ENCODE assay signal across 29 cellular contexts in genomic region chr16:1445518-1446197, GRCh38. TPM values are rescaled to one million over a fixed set of nuclear protein-coding genes. Genes with fewer than 3 reads are reported as not detected.
A peak's percentile ranks its signal among the peaks of the same experiment; 100 is the strongest.
DNase-seq lines count a peak whose midpoint lies in the region; ATAC-seq, FAIRE-seq and TF ChIP-seq lines count a peak whose summit lies in the region.
"Had no signal": no experiment of that assay in that cellular context is flagged by ENCODE, and none has a peak within 500 bp of the region (broad histone marks: within the 10 kb centered on the region; RNA-seq: fewer than 3 reads in every experiment).

No MANE protein-coding gene starts in this region.

- peak overlapping the region; percentile 83 for H3K9ac ChIP-seq in BLaER1
- H3K9ac ChIP-seq: SK-N-SH had no signal

- H3K27ac Mint-ChIP-seq in T-helper 17 cell (no peak overlapping the region), immature natural killer cell (peak overlapping the region in 3 of 6 donors; percentile 31 to 90 (median 45)), CD14-positive monocyte (no peak overlapping the region)
- H3K27ac Mint-ChIP-seq: T-helper 1 cell treated with Interleukin-12 subunit alpha and Interleukin-12 subunit beta and Interleukin-4 antibody, amounts not matched to agents 30 μg/mL and 1 μg/mL, for 36 hours had no signal

- no peaks in the 10 kb centered on the region for H3K27me3 Mint-ChIP-seq in T-helper 17 cell
- peaks cover 0 to 2% (median 2%) of the 10 kb centered on the region in 3 donors for H3K27me3 Mint-ChIP-seq in immature natural killer cell (ENCODE audit: low read depth in 3 of 3)
- peaks cover 0 to 3% (median 0%) of the 10 kb centered on the region in 3 donors for H3K27me3 Mint-ChIP-seq in CD14-positive monocyte (ENCODE audit: low read depth in 3 of 3)

- H3K36me3 ChIP-seq in BLaER1 (peaks cover 51% of the 10 kb centered on the region), left lung (peaks cover 0 to 61% of the 10 kb centered on the region in 2 donors)

- H3K27ac ChIP-seq in BLaER1 = peak overlapping the region; percentile 99
- no peak overlapping the region for H3K27ac ChIP-seq in left lung

- no peaks in the 10 kb centered on the region for H3K9me3 ChIP-seq in BLaER1
- no peaks in the 10 kb centered on the region for H3K9me3 ChIP-seq in T-helper 17 cell (ENCODE audit: control insufficient read depth, low read length, poor library complexity, severe bottlenecking)
- no peaks in the 10 kb centered on the region for H3K9me3 ChIP-seq in left lung
- H3K9me3 ChIP-seq: SK-N-SH had no signal

- no peaks in the 10 kb centered on the region for H3K27me3 ChIP-seq in BLaER1
- no peaks in the 10 kb centered on the region for H3K27me3 ChIP-seq in left lung

- no peak overlapping the region for H3K4me3 Mint-ChIP-seq in T-helper 17 cell
- peak overlapping the region in 1 of 5 donors; percentile 54 for H3K4me3 Mint-ChIP-seq in immature natural killer cell
- no peak overlapping the region for H3K4me3 Mint-ChIP-seq in CD14-positive monocyte
- H3K4me3 Mint-ChIP-seq: T-helper 1 cell treated with Interleukin-12 subunit alpha and Interleukin-12 subunit beta and Interleukin-4 antibody, amounts not matched to agents 30 μg/mL and 1 μg/mL, for 36 hours had no signal

- TF ChIP-seq CTCF in CD14-positive monocyte (IDR thresholded peaks at IDR 0.05) (no peak), left lung (IDR thresholded peaks at IDR 0.05) (no peak)

- H3K4me2 ChIP-seq in BLaER1 = peak overlapping the region; percentile 98
- H3K4me2 ChIP-seq: SK-N-SH had no signal

- H3K4me1 ChIP-seq in BLaER1 (peaks cover 71% of the 10 kb centered on the region), left lung (no peaks in the 10 kb centered on the region)

- no peaks in the 10 kb centered on the region for H4K20me1 ChIP-seq in BLaER1

- H3K4me1 Mint-ChIP-seq in T-helper 17 cell (no peaks in the 10 kb centered on the region), immature natural killer cell (peaks cover 11 to 29% of the 10 kb centered on the region in 2 donors), CD14-positive monocyte (no peaks in the 10 kb centered on the region)

- intact Hi-C loops in CD14-positive monocyte (cut with micrococcal nuclease) (no loop called here), left lung (cut with DNase I) (no loop called here)

- DNase-seq in GM19239 (ENCODE audit: insufficient read length, low spot score) (peak; percentile 66), T-helper 17 cell (no peak), immature natural killer cell (peak; percentile 16 to 23 (median 20)), NCI-H226 (no peak), CD14-positive monocyte (ENCODE audit: low spot score) (no peak), C1 segment of cervical spinal cord (lab: John Stamatoyannopoulos, UW) (no peak), left lung (no peak)
- DNase-seq: HCEC 1CT, KG1, MM.1S, NCI-H1048, NCI-H1417, NCI-H1694 treated with DMSO at 0.1 percent for 48 hours, NCI-H2081, NCI-H2227 treated with DMSO at 0.1 percent for 48 hours, NCI-H510A, NCI-H69, OCI-M1, SK-N-SH, SW 1271 had no signal

- H3K9me3 Mint-ChIP-seq in immature natural killer cell = no peaks in the 10 kb centered on the region
- no peaks in the 10 kb centered on the region for H3K9me3 Mint-ChIP-seq in CD14-positive monocyte
- H3K9me3 Mint-ChIP-seq: T-helper 1 cell treated with Interleukin-12 subunit alpha and Interleukin-12 subunit beta and Interleukin-4 antibody, amounts not matched to agents 30 μg/mL and 1 μg/mL, for 36 hours had no signal

- no peaks in the 10 kb centered on the region for H3K36me3 Mint-ChIP-seq in T-helper 17 cell (ENCODE audit: low read depth)
- H3K36me3 Mint-ChIP-seq in immature natural killer cell = peaks cover 0 to 3% (median 0%) of the 10 kb centered on the region in 3 donors
- H3K36me3 Mint-ChIP-seq in CD14-positive monocyte = peaks cover 30 to 39% of the 10 kb centered on the region in 2 donors

- no peak for FAIRE-seq in GM19239 (lab: Jason Lieb, UNC)
- FAIRE-seq: A204.1, D721Med, GM18507, H1, RCC 7860 had no signal

- H3K4me3 ChIP-seq in BLaER1 (peak overlapping the region; percentile 53), left lung (no peak overlapping the region)

- ATAC-seq in T-helper 17 cell (peak; percentile 3), left lung (no peak)

RNA-seq across cellular contexts. Expression of gene CCDC154, which starts 1.3 kb away (rescaled TPM):
- total RNA-seq in T-helper 17 cell (1 to 10 TPM; 1.3 to 3.6 TPM), left lung (1 to 10 TPM; 1.5 to 2.7 TPM)
- polyA plus RNA-seq in immature natural killer cell (not detected), CD14-positive monocyte (not detected)

RNA-seq across cellular contexts. Expression of gene PERCC1, which starts 14.8 kb away (rescaled TPM):
- not detected for total RNA-seq in T-helper 17 cell
- not detected for polyA plus RNA-seq in immature natural killer cell
- not detected for polyA plus RNA-seq in CD14-positive monocyte
- total RNA-seq in left lung = under 1 TPM in 1 of 2 donors, not detected in 1; 0.31 TPM
- total RNA-seq: H1, HT1080 had no signal
- polyA plus RNA-seq: AG04450, H1, SK-N-SH had no signal

RNA-seq across cellular contexts. Expression of gene UQCC4, which starts 25.1 kb away (rescaled TPM):
- total RNA-seq in T-helper 17 cell = 1 to 10 TPM; 7.0 to 8.8 TPM
- polyA plus RNA-seq in immature natural killer cell = 10 to 100 TPM; 59.3 to 79.9 (median 64.7) TPM
- polyA plus RNA-seq in CD14-positive monocyte = 10 to 100 TPM; 35.3 to 48.8 TPM
- total RNA-seq in left lung = 10 to 100 TPM; 10.3 to 12.9 TPM

RNA-seq across cellular contexts. Expression of gene CLCN7, which starts 29.2 kb away (rescaled TPM):
- 100 to 1,000 TPM in 1 of 2 donors, 10 to 100 TPM in 1; 93.9 to 113 TPM for total RNA-seq in T-helper 17 cell
- polyA plus RNA-seq in immature natural killer cell = 10 to 100 TPM; 19.8 to 44.8 (median 21.5) TPM
- 10 to 100 TPM; 37.4 to 56.5 TPM for polyA plus RNA-seq in CD14-positive monocyte
- total RNA-seq in left lung = 100 to 1,000 TPM; 110 to 130 TPM

RNA-seq across cellular contexts. Expression of gene UNKL, which starts 31.2 kb away (rescaled TPM):
- total RNA-seq in T-helper 17 cell = 10 to 100 TPM; 63.0 to 64.8 TPM
- polyA plus RNA-seq in immature natural killer cell = 10 to 100 TPM in 1 of 3 donors, 1 to 10 TPM in 2; 1.0 to 14.5 (median 5.9) TPM
- 1 to 10 TPM; 1.2 to 2.2 TPM for polyA plus RNA-seq in CD14-positive monocyte
- 10 to 100 TPM; 18.9 to 27.3 TPM for total RNA-seq in left lung

Comparison
In these comparisons a context has a peak if more than half of its experiments do, and no peak if none do; other contexts are left out.
1. DNase-seq: peak in GM19239 (single experiment) and immature natural killer cell (3 of 3); none in T-helper 17 cell (0 of 3), NCI-H226 (single experiment), CD14-positive monocyte (single experiment), C1 segment of cervical spinal cord (0 of 14) and left lung (0 of 2).